ENCODE assay signal across 1 cellular context in genomic region chr3:99625237-99625622, GRCh38.
TF ChIP-seq lines count a peak whose summit lies in the region.

No MANE protein-coding gene starts in this region.

TF ChIP-seq in GM12878, 131 proteins besides CTCF, POLR2A, EP300 and RAD21 (continued from another document):
- TF ChIP-seq ZBED1 (IDR thresholded peaks at IDR 0.05; ENCODE audit: borderline replicate concordance): no peak
- TF ChIP-seq POLR2AphosphoS5 (IDR thresholded peaks at IDR 0.05; ENCODE audit: low read length): no peak
- no peak for TF ChIP-seq FOXK2 (IDR thresholded peaks at IDR 0.05)
- TF ChIP-seq IKZF2 (IDR thresholded peaks at IDR 0.05): no peak
- TF ChIP-seq EGR1 (IDR thresholded peaks at IDR 0.05; ENCODE audit: borderline replicate concordance in 1 of 2, low read depth in 2 of 2, low read length in 2 of 2): no peak
- TF ChIP-seq YY1 (IDR thresholded peaks at IDR 0.05; ENCODE audit: low read depth, low read length): no peak
